21 cellular contexts compared by ENCODE assay signal in genomic region chr3:58377168-58377567, GRCh38. TPM values are rescaled to one million over a fixed set of nuclear protein-coding genes. Genes with fewer than 3 reads are reported as not detected.
DNase-seq lines count a peak whose midpoint lies in the region; ATAC-seq, FAIRE-seq and TF ChIP-seq lines count a peak whose summit lies in the region.
"Had no signal": no experiment of that assay in that cellular context is flagged by ENCODE, and none has a peak within 500 bp of the region (broad histone marks: within the 10 kb centered on the region; RNA-seq: fewer than 3 reads in every experiment).

No MANE protein-coding gene starts in this region.

- CTCF ChIA-PET in HepG2 (lab: Yijun Ruan, JAX; ENCODE audit: low intra/inter-chr PET ratio, low total read pairs), result no interaction called here

- H3K4me2 ChIP-seq in HepG2 (ENCODE audit: low read depth, low read length), result no peak overlapping the region
- H3K4me2 ChIP-seq: A549 had no signal

- H4K20me1 ChIP-seq in HepG2 (ENCODE audit: insufficient read depth, low read length), result no peaks in the 10 kb centered on the region

- H3K4me1 ChIP-seq in liver (ENCODE audit: control insufficient read depth in 4 of 4, insufficient read depth in 4 of 4, low read length in 3 of 4), result peaks cover 0 to 10% (median 5%) of the 10 kb centered on the region in 4 donors
- no peaks in the 10 kb centered on the region for H3K4me1 ChIP-seq in HepG2 (ENCODE audit: insufficient read depth, low read length)
- H3K4me1 ChIP-seq: A549 had no signal

- no TSS peak for BruUV-seq in HepG2 (replicated peaks; lab: Mats Ljungman, UMichigan)

- H3K4me1 Mint-ChIP-seq in stimulated activated effector memory CD8-positive, alpha-beta T cell treated with anti-CD3 and anti-CD28 coated beads, Interleukin-12 subunit alpha, Interleukin-12 subunit beta, amount 100 ng/mL, for 72 hours, result no peaks in the 10 kb centered on the region

- TF ChIP-seq CTCF in liver (IDR thresholded peaks at IDR 0.05; ENCODE audit: low read depth, low read length, missing input control), result no peak
- no peak for TF ChIP-seq CTCF in HepG2 (CRISPR knock-in tag; IDR thresholded peaks at IDR 0.05)

- H3K4me3 Mint-ChIP-seq in stimulated activated effector memory CD8-positive, alpha-beta T cell treated with anti-CD3 and anti-CD28 coated beads, Interleukin-12 subunit alpha, Interleukin-12 subunit beta, amount 100 ng/mL, for 72 hours, result no peak overlapping the region
- H3K4me3 Mint-ChIP-seq: CD4-positive, alpha-beta T cell; HFFc6 had no signal

- H3K4me3 ChIP-seq in liver (ENCODE audit: low read depth in 1 of 3, low read length in 3 of 3) (no peak overlapping the region), HepG2 (replicated peaks in 1 of 3; ENCODE audit: insufficient read depth in 1 of 3, low read depth in 2 of 3, low read length in 3 of 3) (no peak overlapping the region)
- H3K4me3 ChIP-seq: A549 had no signal

- H3K27ac ChIP-seq in liver (ENCODE audit: low read depth in 1 of 2, low read length in 2 of 2) (no peak overlapping the region), HepG2 (ENCODE audit: extremely low read length, insufficient read depth, low read length) (no peak overlapping the region)
- H3K27ac ChIP-seq: 22Rv1, A549, C4-2B, HL-60 had no signal

- H3K9me3 ChIP-seq in liver (ENCODE audit: control insufficient read depth in 4 of 4, low read length in 3 of 4) (no peaks in the 10 kb centered on the region), HepG2 (ENCODE audit: low read length) (no peaks in the 10 kb centered on the region)
- H3K9me3 ChIP-seq: A549, Caco-2 had no signal

- in situ Hi-C loops in HepG2 (cut with HindIII; ENCODE audit: extremely low pct_ligation_motif_present, low pct_unique_long_range_greater_than_20kb), result no loop called here
- in situ Hi-C loops in KBM-7 (cut with MboI; ENCODE audit: low pct_unique_long_range_greater_than_20kb, low sequenced_read_pairs), result no loop called here

- TF ChIP-seq POLR2A in HepG2 (IDR thresholded peaks at IDR 0.05; ENCODE audit: insufficient read depth in 1 of 2, low read depth in 2 of 2, low read length in 2 of 2), result no peak

- H3K27me3 ChIP-seq in liver (ENCODE audit: control insufficient read depth in 4 of 4, insufficient read depth in 4 of 4, low read length in 3 of 4) (no peaks in the 10 kb centered on the region), HepG2 (ENCODE audit: control insufficient read depth in 1 of 2, insufficient read depth in 2 of 2, low read length in 2 of 2) (no peaks in the 10 kb centered on the region)

- POLR2A ChIA-PET in HepG2 (lab: Yijun Ruan, JAX), result no interaction called here

- TF ChIP-seq RAD21 in liver (IDR thresholded peaks at IDR 0.05), result peak in 1 of 2 donors; percentile 11
- TF ChIP-seq RAD21 in HepG2 (CRISPR knock-in tag; IDR thresholded peaks at IDR 0.05), result no peak

- H3K36me3 Mint-ChIP-seq in stimulated activated effector memory CD8-positive, alpha-beta T cell treated with anti-CD3 and anti-CD28 coated beads, Interleukin-12 subunit alpha, Interleukin-12 subunit beta, amount 100 ng/mL, for 72 hours, result peaks cover 29% of the 10 kb centered on the region

- no peak for TF ChIP-seq EP300 in HepG2 (IDR thresholded peaks at IDR 0.05; ENCODE audit: low read depth in 2 of 2, low read length in 2 of 2)
- no peak for TF ChIP-seq EP300 in HepG2 (CRISPR knock-in tag; IDR thresholded peaks at IDR 0.05; ENCODE audit: borderline replicate concordance)

- no peak for DNase-seq in HepG2 (ENCODE audit: low spot score)
- DNase-seq in left lobe of liver (ENCODE audit: low spot score), result no peak
- no peak for DNase-seq in stimulated activated effector memory CD8-positive, alpha-beta T cell treated with anti-CD3 and anti-CD28 coated beads, Interleukin-12 subunit alpha, Interleukin-12 subunit beta, amount 100 ng/mL, for 72 hours (ENCODE audit: low spot score in 2 of 2)
- no peak for DNase-seq in KBM-7
- DNase-seq in T-helper 1 cell, result no peak
- no peak for DNase-seq in NCI-H1417 (lab: John Stamatoyannopoulos, UW)
- DNase-seq: AML-193; Caco-2; CD4-positive, alpha-beta T cell; DMS153; DMS79; GF-D8; GOT3; H7; HFFc6 had no signal

- intact Hi-C loops in HepG2 (cut with micrococcal nuclease; ENCODE audit: unreplicated experiment), result no loop called here

- no peaks in the 10 kb centered on the region for H3K9me3 Mint-ChIP-seq in stimulated activated effector memory CD8-positive, alpha-beta T cell treated with anti-CD3 and anti-CD28 coated beads, Interleukin-12 subunit alpha, Interleukin-12 subunit beta, amount 100 ng/mL, for 72 hours
- H3K9me3 Mint-ChIP-seq: CD4-positive, alpha-beta T cell; HFFc6 had no signal

- no peaks in the 10 kb centered on the region for H3K79me2 ChIP-seq in HepG2 (ENCODE audit: insufficient read depth, low read length)

- H3K9ac ChIP-seq in liver (ENCODE audit: low read depth in 1 of 2, low read length in 2 of 2) (no peak overlapping the region), HepG2 (ENCODE audit: insufficient read depth, low read depth, low read length) (no peak overlapping the region)

- 43% methylated on average over 5 of the region's 5 CpGs for WGBS in liver
- 91% methylated on average over 5 of the region's 5 CpGs for WGBS in HepG2 (ENCODE audit: low lambda C conversion rate)

- H2AFZ ChIP-seq in HepG2 (ENCODE audit: low read length), result no peak overlapping the region

- H3K27ac Mint-ChIP-seq in stimulated activated effector memory CD8-positive, alpha-beta T cell treated with anti-CD3 and anti-CD28 coated beads, Interleukin-12 subunit alpha, Interleukin-12 subunit beta, amount 100 ng/mL, for 72 hours, result peak overlapping the region; percentile 37
- H3K27ac Mint-ChIP-seq: CD4-positive, alpha-beta T cell; HFFc6 had no signal

- no peak for FAIRE-seq in HepG2 (lab: Jason Lieb, UNC)
- FAIRE-seq: A549 had no signal

- H3K36me3 ChIP-seq in liver (ENCODE audit: control insufficient read depth in 4 of 4, insufficient read depth in 3 of 4, low read depth in 1 of 4, low read length in 3 of 4), result no peaks in the 10 kb centered on the region
- no peaks in the 10 kb centered on the region for H3K36me3 ChIP-seq in HepG2 (replicated peaks in 1 of 2; ENCODE audit: control insufficient read depth in 1 of 2, insufficient read depth in 2 of 2, low read length in 2 of 2)

- ATAC-seq in HepG2, result no peak
- peak; percentile 88 for ATAC-seq in left lobe of liver
- no peak for ATAC-seq in stimulated activated effector memory CD8-positive, alpha-beta T cell treated with anti-CD3 and anti-CD28 coated beads, Interleukin-12 subunit alpha, Interleukin-12 subunit beta, amount 100 ng/mL, for 72 hours
- ATAC-seq: A549, HCT116 had no signal

TF ChIP-seq in HepG2, 621 proteins besides CTCF, POLR2A, EP300 and RAD21 (continues in another document):
- TF ChIP-seq TOPORS (CRISPR knock-in tag; IDR thresholded peaks at IDR 0.05), result no peak

RNA-seq across cellular contexts. Expression of gene PXK, which starts 44.5 kb away (rescaled TPM):
- total RNA-seq in liver (10 to 100 TPM; 11.3 to 14.0 TPM), HepG2 (2016; rRNA removed; fragmentation: Illumina TruSeq; extraction: Trizol) (5.8 and 6.4 TPM in 2 replicates), left lobe of liver (7.5 TPM)
- polyA plus RNA-seq in liver (10 to 100 TPM in 1 of 2 donors, 1 to 10 TPM in 1; 6.0 to 15.9 TPM), HepG2 (2011; rRNA removed) (15.2 and 18.6 TPM in 2 replicates)
- 1.8 and 2.2 TPM in 2 replicates for total RNA-seq in HepG2 (2016; cell fraction: cytosol; rRNA removed; fragmentation: Illumina TruSeq; extraction: Trizol; ENCODE audit: low read depth)
- 6.2 and 6.4 TPM in 2 replicates for total RNA-seq in HepG2 (2016; cell fraction: insoluble cytoplasmic fraction; rRNA removed; fragmentation: Illumina TruSeq; extraction: Trizol)
- total RNA-seq in HepG2 (2016; cell fraction: membrane; rRNA removed; fragmentation: Illumina TruSeq; extraction: Trizol), result 2.6 and 2.9 TPM in 2 replicates
- 3.7 and 5.2 TPM in 2 replicates for total RNA-seq in HepG2 (2016; cell fraction: nucleus; rRNA removed; fragmentation: Illumina TruSeq; extraction: Trizol)
- 11.0 and 12.7 TPM in 2 replicates for polyA plus RNA-seq in HepG2 (2011; cell fraction: cytosol; rRNA removed)
- polyA plus RNA-seq in HepG2 (2011; cell fraction: nucleus; rRNA removed), result 12.6 and 12.8 TPM in 2 replicates
- 16.4 and 17.0 TPM in 2 replicates for polyA plus RNA-seq in HepG2 (2012)
- 0.76 and 0.80 TPM in 2 replicates for polyA plus RNA-seq in HepG2 (2016; cell fraction: cytosol; fragmentation: Illumina TruSeq; extraction: Trizol; ENCODE audit: low read depth)
- polyA plus RNA-seq in HepG2 (2016; cell fraction: insoluble cytoplasmic fraction; fragmentation: Illumina TruSeq; extraction: Trizol; ENCODE audit: low read depth), result 6.2 and 8.2 TPM in 2 replicates
- polyA plus RNA-seq in HepG2 (2016; cell fraction: membrane; fragmentation: Illumina TruSeq; extraction: Trizol; ENCODE audit: low read depth), result 1.8 and 2.3 TPM in 2 replicates
- 6.6 and 7.1 TPM in 2 replicates for polyA plus RNA-seq in HepG2 (2016; cell fraction: nucleus; fragmentation: Illumina TruSeq; extraction: Trizol; ENCODE audit: insufficient read depth, low read depth)
- polyA minus RNA-seq in HepG2 (2011; rRNA and poly(A)+ RNA removed; ENCODE audit: low replicate concordance), result 5.6 and 21.2 TPM in 2 replicates
- 12.4 and 13.2 TPM in 2 replicates for polyA minus RNA-seq in HepG2 (2011; cell fraction: cytosol; rRNA and poly(A)+ RNA removed)
- polyA minus RNA-seq in HepG2 (2011; cell fraction: nucleus; rRNA and poly(A)+ RNA removed), result 33.3 and 36.6 TPM in 2 replicates

RNA-seq across cellular contexts. Expression of gene PDHB, which starts 56.5 kb away (rescaled TPM):
- 10 to 100 TPM; 47.8 to 65.6 TPM for total RNA-seq in liver
- 10 to 100 TPM; 55.6 to 92.1 TPM for polyA plus RNA-seq in liver
- 153 and 229 TPM in 2 replicates for total RNA-seq in HepG2 (2016; rRNA removed; fragmentation: Illumina TruSeq; extraction: Trizol)
- total RNA-seq in HepG2 (2016; cell fraction: cytosol; rRNA removed; fragmentation: Illumina TruSeq; extraction: Trizol; ENCODE audit: low read depth), result 14.8 and 15.6 TPM in 2 replicates
- 155 and 245 TPM in 2 replicates for total RNA-seq in HepG2 (2016; cell fraction: insoluble cytoplasmic fraction; rRNA removed; fragmentation: Illumina TruSeq; extraction: Trizol)
- 30.6 and 31.8 TPM in 2 replicates for total RNA-seq in HepG2 (2016; cell fraction: membrane; rRNA removed; fragmentation: Illumina TruSeq; extraction: Trizol)
- total RNA-seq in HepG2 (2016; cell fraction: nucleus; rRNA removed; fragmentation: Illumina TruSeq; extraction: Trizol), result 63.1 and 66.4 TPM in 2 replicates
- polyA plus RNA-seq in HepG2 (2011; rRNA removed), result 97.1 and 108 TPM in 2 replicates
- polyA plus RNA-seq in HepG2 (2011; cell fraction: cytosol; rRNA removed), result 68.4 and 102 TPM in 2 replicates
- polyA plus RNA-seq in HepG2 (2011; cell fraction: nucleus; rRNA removed), result 28.4 and 37.7 TPM in 2 replicates
- 113 and 146 TPM in 2 replicates for polyA plus RNA-seq in HepG2 (2012)
- polyA plus RNA-seq in HepG2 (2016; cell fraction: cytosol; fragmentation: Illumina TruSeq; extraction: Trizol; ENCODE audit: low read depth), result 11.6 and 12.1 TPM in 2 replicates
- 209 and 226 TPM in 2 replicates for polyA plus RNA-seq in HepG2 (2016; cell fraction: insoluble cytoplasmic fraction; fragmentation: Illumina TruSeq; extraction: Trizol; ENCODE audit: low read depth)
- 23.0 and 24.8 TPM in 2 replicates for polyA plus RNA-seq in HepG2 (2016; cell fraction: membrane; fragmentation: Illumina TruSeq; extraction: Trizol; ENCODE audit: low read depth)
- 66.3 and 77.5 TPM in 2 replicates for polyA plus RNA-seq in HepG2 (2016; cell fraction: nucleus; fragmentation: Illumina TruSeq; extraction: Trizol; ENCODE audit: insufficient read depth, low read depth)
- polyA minus RNA-seq in HepG2 (2011; rRNA and poly(A)+ RNA removed; ENCODE audit: low replicate concordance), result 76.8 and 97.2 TPM in 2 replicates
- 47.7 and 50.9 TPM in 2 replicates for polyA minus RNA-seq in HepG2 (2011; cell fraction: cytosol; rRNA and poly(A)+ RNA removed)
- polyA minus RNA-seq in HepG2 (2011; cell fraction: nucleus; rRNA and poly(A)+ RNA removed), result 91.3 and 98.1 TPM in 2 replicates
- 35.9 TPM for total RNA-seq in left lobe of liver
